25 cellular contexts compared by ENCODE assay signal in the genomic region with DNA sequence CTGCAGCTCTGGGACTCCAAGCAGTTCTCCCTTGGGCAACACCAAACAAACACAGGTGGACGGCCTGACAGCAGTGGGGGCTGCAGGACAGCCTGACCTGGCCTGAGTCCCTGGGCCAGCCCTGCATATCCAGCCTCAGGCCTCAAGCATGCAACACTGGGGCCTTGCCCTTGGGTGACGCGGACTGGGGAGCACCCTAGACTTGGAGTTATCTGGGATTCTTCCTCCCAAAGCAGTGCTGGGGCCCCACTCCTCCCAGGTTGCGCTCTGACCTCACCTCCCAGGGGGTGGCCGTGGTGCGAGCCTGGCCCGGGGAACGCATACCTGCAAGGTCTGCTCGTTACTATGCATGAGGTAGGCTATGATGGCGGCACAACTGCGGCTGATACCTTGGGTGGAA. TPM values are rescaled to one million over a fixed set of nuclear protein-coding genes. Genes with fewer than 3 reads are reported as not detected.
DNase-seq lines count a peak whose midpoint lies in the region; ATAC-seq lines count a peak whose summit lies in the region.
"Had no signal": no experiment of that assay in that cellular context is flagged by ENCODE, and none has a peak within 500 bp of the region (broad histone marks: within the 10 kb centered on the region; RNA-seq: fewer than 3 reads in every experiment).

No MANE protein-coding gene starts in this region.

- H3K27me3 ChIP-seq in H7 (ENCODE audit: control insufficient read depth, insufficient read depth, low read length) (no peaks in the 10 kb centered on the region), neuronal stem cell (ENCODE audit: control insufficient read depth in 3 of 3, insufficient read depth in 3 of 3, low read depth in 1 of 3, low read length in 3 of 3) (no peaks in the 10 kb centered on the region)
- H3K27me3 ChIP-seq: BLaER1 treated with 17β-estradiol and CSF1 and Interleukin-3, amounts not matched to agents 10 nM and 100 nM had no signal

- no peaks in the 10 kb centered on the region for H3K9me3 ChIP-seq in neuronal stem cell (replicated peaks in 1 of 2; ENCODE audit: control insufficient read depth in 2 of 2, insufficient read depth in 1 of 2, low read depth in 1 of 2, low read length in 2 of 2)
- H3K9me3 ChIP-seq: Caco-2, SK-N-SH had no signal

- H3K36me3 ChIP-seq in H7 (replicated peaks; ENCODE audit: control insufficient read depth, insufficient read depth, low read length) (peaks cover 9% of the 10 kb centered on the region), neuronal stem cell (replicated peaks in 1 of 2; ENCODE audit: control insufficient read depth in 2 of 2, insufficient read depth in 2 of 2, low read length in 2 of 2) (peaks cover 28 to 60% of the 10 kb centered on the region in 2 donors)

- H2AFZ ChIP-seq in neuronal stem cell (ENCODE audit: low read length), result no peak overlapping the region
- H2AFZ ChIP-seq: PC-9 had no signal

- H2BK120ac ChIP-seq in neuronal stem cell (ENCODE audit: low read depth, low read length), result no peak overlapping the region

- H3K79me1 ChIP-seq in neuronal stem cell (ENCODE audit: low read depth, low read length), result no peaks in the 10 kb centered on the region

- no peak overlapping the region for H3K9ac ChIP-seq in neuronal stem cell (ENCODE audit: low read depth, low read length, poor library complexity)
- H3K9ac ChIP-seq: BLaER1 treated with 17β-estradiol and CSF1 and Interleukin-3, amounts not matched to agents 10 nM and 100 nM; SK-N-SH had no signal

- peak overlapping the region; percentile 74 for H2AK5ac ChIP-seq in neuronal stem cell (ENCODE audit: low read depth, low read length)

- H3K23ac ChIP-seq in neuronal stem cell (ENCODE audit: low read depth, low read length, poor library complexity), result peak overlapping the region; percentile 73

- no peaks in the 10 kb centered on the region for H3K4me1 ChIP-seq in neuronal stem cell (ENCODE audit: control insufficient read depth in 2 of 2, insufficient read depth in 1 of 2, low read depth in 1 of 2, low read length in 2 of 2)
- H3K4me1 ChIP-seq: Caco-2 had no signal

- H3K4me2 ChIP-seq in neuronal stem cell (ENCODE audit: insufficient read depth, low read length, poor library complexity, severe bottlenecking), result no peak overlapping the region
- H3K4me2 ChIP-seq: BLaER1 treated with 17β-estradiol and CSF1 and Interleukin-3, amounts not matched to agents 10 nM and 100 nM; PC-9; SK-N-SH had no signal

- H2BK5ac ChIP-seq in neuronal stem cell (ENCODE audit: low read length), result no peak overlapping the region

- whole genome bisulfite sequencing in neuronal stem cell (ENCODE audit: extremely low coverage in 2 of 2, insufficient read length in 2 of 2, insufficient replicate concordance in 1 of 2), 2 donors, result no CpG with 5 or more reads among the region's 11 CpGs

- no peak overlapping the region for H2BK15ac ChIP-seq in neuronal stem cell (ENCODE audit: low read length)

- H3K27ac ChIP-seq in neuronal stem cell (replicated peaks; ENCODE audit: low read length), result no peak overlapping the region
- H3K27ac ChIP-seq: BLaER1 treated with 17β-estradiol and CSF1 and Interleukin-3, amounts not matched to agents 10 nM and 100 nM; PC-9 had no signal

- H4K8ac ChIP-seq in neuronal stem cell (ENCODE audit: low read depth, low read length), result no peak overlapping the region

- no peak overlapping the region for H4K91ac ChIP-seq in neuronal stem cell (ENCODE audit: low read depth, low read length, poor library complexity)

- H2BK12ac ChIP-seq in neuronal stem cell (ENCODE audit: low read length), result no peak overlapping the region

- H3K14ac ChIP-seq in neuronal stem cell (ENCODE audit: low read length), result peak overlapping the region; percentile 6

- ATAC-seq in esophagus mucosa (peak; percentile 26), HG03139 (IDR thresholded peaks at IDR 0.05; ENCODE audit: unreplicated experiment) (no peak)

- H3K4me3 ChIP-seq in H7 (ENCODE audit: insufficient read depth, low read depth, low read length) (no peak overlapping the region), neuronal stem cell (ENCODE audit: low read length in 2 of 2) (peak overlapping the region in 1 of 2 donors; percentile 44)
- H3K4me3 ChIP-seq: BLaER1 treated with 17β-estradiol and CSF1 and Interleukin-3, amounts not matched to agents 10 nM and 100 nM; PC-9 had no signal

- peak; percentile 4 for DNase-seq in AG20443 (ENCODE audit: low spot score)
- peak; percentile 31 for DNase-seq in H7
- DNase-seq in neuronal stem cell (ENCODE audit: low spot score), result no peak
- no peak for DNase-seq in NK-92 treated with Interleukin-12 subunit alpha and Interleukin-12 subunit beta, amount 100 ng/mL, for 24 hours (lab: John Stamatoyannopoulos, UW)
- DNase-seq in SIG-M5 (lab: John Stamatoyannopoulos, UW), result no peak
- DNase-seq: AML-193; Caco-2; CD4-positive, alpha-beta memory T cell; DMS 273 treated with DMSO at 0.1 percent for 48 hours; DMS79 treated with DMSO at 0.1 percent for 48 hours; Kasumi-1; MV-4-11; NCI-H1105; NCI-H1436 treated with DMSO at 0.1 percent for 48 hours; NCI-H1930; NCI-H2107; NCI-H524 treated with DMSO at 0.1 percent for 48 hours; NCI-H774; PC-9; RPMI8226; SK-N-SH; SW 1271 had no signal

- H3K18ac ChIP-seq in neuronal stem cell (ENCODE audit: low read length), result no peak overlapping the region

- H3K4ac ChIP-seq in neuronal stem cell (ENCODE audit: low read length), result no peak overlapping the region

RNA-seq across cellular contexts. Expression of a gene that starts 6.2 kb away (rescaled TPM):
- 11.0 and 12.8 TPM in 2 replicates for total RNA-seq in H7 (2014; rRNA removed; shearing (Covaris generic))
- total RNA-seq in esophagus mucosa, result 33.9 TPM
- 17.6 TPM for polyA plus RNA-seq in neuronal stem cell (2013, experiment 1 of 2)
- 17.4 TPM for polyA plus RNA-seq in neuronal stem cell (2013, experiment 2 of 2)

RNA-seq across cellular contexts. Expression of a gene that starts 47.2 kb away (rescaled TPM):
- total RNA-seq in H7 (2014; rRNA removed; shearing (Covaris generic)), result 53.1 and 68.6 TPM in 2 replicates
- 37.6 TPM for total RNA-seq in esophagus mucosa
- polyA plus RNA-seq in neuronal stem cell (2013, experiment 1 of 2), result 39.7 TPM
- polyA plus RNA-seq in neuronal stem cell (2013, experiment 2 of 2), result 37.4 TPM

RNA-seq across cellular contexts. Expression of a gene that starts 47.3 kb away (rescaled TPM):
- total RNA-seq in H7 (2014; rRNA removed; shearing (Covaris generic)), result 206 and 246 TPM in 2 replicates
- total RNA-seq in esophagus mucosa, result 204 TPM
- polyA plus RNA-seq in neuronal stem cell (2013, experiment 1 of 2), result 189 TPM
- polyA plus RNA-seq in neuronal stem cell (2013, experiment 2 of 2), result 179 TPM

Comparison
In these comparisons a context has a peak if more than half of its experiments do, and no peak if none do; other contexts are left out.
1. DNase-seq: peak in AG20443 (single experiment) and H7 (single experiment); none in neuronal stem cell (single experiment), NK-92 treated with Interleukin-12 subunit alpha and Interleukin-12 subunit beta, amount 100 ng/mL, for 24 hours (single experiment) and SIG-M5 (single experiment).